In genomic region chr12:6979021-6979420, GRCh38 we compare ENCODE assay signal across 18 cellular contexts. TPM values are rescaled to one million over a fixed set of nuclear protein-coding genes. Genes with fewer than 3 reads are reported as not detected.
DNase-seq lines count a peak whose midpoint lies in the region; ATAC-seq and TF ChIP-seq lines count a peak whose summit lies in the region.
"Had no signal": no experiment of that assay in that cellular context is flagged by ENCODE, and none has a peak within 500 bp of the region (broad histone marks: within the 10 kb centered on the region; RNA-seq: fewer than 3 reads in every experiment).

No MANE protein-coding gene starts in this region.

- H3K27me3 ChIP-seq in DND-41 (ENCODE audit: insufficient read depth, low read length, poor library complexity), result no peaks in the 10 kb centered on the region
- H3K27me3 ChIP-seq: BE2C had no signal

- DNase-seq in DND-41 (no peak), RWPE1 (ENCODE audit: low spot score) (no peak), neural crest cell (ENCODE audit: low read depth, low spot score) (no peak), glutamatergic neuron (no peak)
- DNase-seq: activated CD4-positive, CD25-positive, alpha-beta regulatory T cell treated with anti-CD3 and anti-CD28 coated beads, Interleukin-2, amount 50 U/mL, for 72 hours; amygdala; BE2C; NCI-H1048; NCI-H2107; NCI-H526 treated with DMSO at 0.1 percent for 48 hours; T-helper 1 cell had no signal

- no peak overlapping the region for H3K9ac ChIP-seq in DND-41 (ENCODE audit: low read depth, low read length)

- ATAC-seq in DND-41 (ENCODE audit: insufficient read depth, low read depth) (peak; percentile 21; the same call in 1 of the 3 replicates), esophagus mucosa (peak; percentile 63), HG02870 (IDR thresholded peaks at IDR 0.05; ENCODE audit: unreplicated experiment) (no peak), GM21786 (IDR thresholded peaks at IDR 0.05; ENCODE audit: unreplicated experiment) (no peak)

- peaks cover 3% of the 10 kb centered on the region for H3K4me1 Mint-ChIP-seq in neural crest cell
- H3K4me1 Mint-ChIP-seq in glutamatergic neuron (ENCODE audit: low read depth, unreplicated experiment), result no peaks in the 10 kb centered on the region

- H3K27me3 Mint-ChIP-seq in neural crest cell (ENCODE audit: low read depth) (no peaks in the 10 kb centered on the region), glutamatergic neuron (ENCODE audit: unreplicated experiment) (peaks cover 2% of the 10 kb centered on the region)

- H3K27ac ChIP-seq in DND-41 (ENCODE audit: low read length) (no peak overlapping the region), RWPE1 (peak overlapping the region; percentile 62)

- H3K36me3 ChIP-seq in DND-41 (ENCODE audit: insufficient read depth, low read length), result peaks cover 91% of the 10 kb centered on the region

- POLR2A ChIA-PET in RWPE1 (lab: Yijun Ruan, JAX; ENCODE audit: low non-redundant PET), result no interaction called here

- peaks cover 4% of the 10 kb centered on the region; the same call in 1 of the 2 replicates for H4K20me1 ChIP-seq in DND-41 (ENCODE audit: insufficient read depth, low read length)

- H3K4me2 ChIP-seq in DND-41 (ENCODE audit: insufficient read depth, low read length), result no peak overlapping the region
- H3K4me2 ChIP-seq: smooth muscle cell had no signal

- H3K27ac Mint-ChIP-seq in neural crest cell (ENCODE audit: unreplicated experiment) (peak overlapping the region; percentile 57), glutamatergic neuron (ENCODE audit: unreplicated experiment) (no peak overlapping the region)

- no peaks in the 10 kb centered on the region for H3K9me3 ChIP-seq in DND-41 (ENCODE audit: insufficient read depth, low read length, severe bottlenecking)
- H3K9me3 ChIP-seq: BE2C had no signal

- H3K79me2 ChIP-seq in DND-41 (ENCODE audit: insufficient read depth, low read length), result peaks cover 2% of the 10 kb centered on the region; the same call in 1 of the 2 replicates

- TF ChIP-seq CTCF in DND-41 (IDR thresholded peaks at IDR 0.05; ENCODE audit: borderline replicate concordance, extremely low read depth, low read length, poor library complexity, severe bottlenecking) (no peak), RWPE1 (conservative IDR thresholded peaks at IDR 0.05; ENCODE audit: low read depth) (no peak), neural crest cell (conservative IDR thresholded peaks at IDR 0.05) (no peak), glutamatergic neuron (IDR thresholded peaks at IDR 0.05; ENCODE audit: partially characterized antibody, unreplicated experiment) (no peak)

- CTCF ChIA-PET in RWPE1 (lab: Yijun Ruan, JAX), result no interaction called here

- H3K4me3 ChIP-seq in DND-41 (ENCODE audit: low read depth in 1 of 2, low read length in 2 of 2), result no peak overlapping the region
- H3K4me3 ChIP-seq: K562, smooth muscle cell had no signal

- H3K9me3 Mint-ChIP-seq in neural crest cell, result no peaks in the 10 kb centered on the region
- peaks cover 4% of the 10 kb centered on the region for H3K9me3 Mint-ChIP-seq in glutamatergic neuron (ENCODE audit: unreplicated experiment)

- H3K4me1 ChIP-seq in DND-41 (ENCODE audit: insufficient read depth, low read length), result no peaks in the 10 kb centered on the region
- H3K4me1 ChIP-seq: BE2C had no signal

- H3K4me3 Mint-ChIP-seq in neural crest cell (no peak overlapping the region), glutamatergic neuron (ENCODE audit: unreplicated experiment) (no peak overlapping the region)

- H2AFZ ChIP-seq in DND-41 (ENCODE audit: low read depth, low read length), result no peak overlapping the region

- peaks cover 12% of the 10 kb centered on the region for H3K36me3 Mint-ChIP-seq in neural crest cell (ENCODE audit: low read depth)
- H3K36me3 Mint-ChIP-seq in glutamatergic neuron (ENCODE audit: unreplicated experiment), result no peaks in the 10 kb centered on the region

RNA-seq across cellular contexts. Expression of gene EMG1, which starts 8.3 kb away (rescaled TPM):
- total RNA-seq in esophagus mucosa (53.9 TPM), neural crest cell (57.5 and 65.5 TPM in 2 replicates), glutamatergic neuron (ENCODE audit: unreplicated experiment) (24.2 TPM)

RNA-seq across cellular contexts. Expression of gene PHB2, which starts 8.6 kb away (rescaled TPM):
- total RNA-seq in esophagus mucosa (221 TPM), neural crest cell (330 and 335 TPM in 2 replicates), glutamatergic neuron (ENCODE audit: unreplicated experiment) (200 TPM)

RNA-seq across cellular contexts. Expression of gene PTPN6, which starts 27.9 kb away (rescaled TPM):
- total RNA-seq in esophagus mucosa (17.8 TPM), neural crest cell (0.73 and 1.1 TPM in 2 replicates), glutamatergic neuron (ENCODE audit: unreplicated experiment) (3.8 TPM)

RNA-seq across cellular contexts. Expression of gene C12orf57, which starts 35.2 kb away (rescaled TPM):
- 84.0 TPM for total RNA-seq in esophagus mucosa
- 293 and 298 TPM in 2 replicates for total RNA-seq in neural crest cell
- 184 TPM for total RNA-seq in glutamatergic neuron (ENCODE audit: unreplicated experiment)

RNA-seq across cellular contexts. Expression of gene RNU7-1, which starts 35.4 kb away (rescaled TPM):
- not detected for total RNA-seq in esophagus mucosa
- not detected in 2 replicates for total RNA-seq in neural crest cell
- total RNA-seq in glutamatergic neuron (ENCODE audit: unreplicated experiment), result not detected
- total RNA-seq: K562, mucosa of gallbladder, osteoblast, smooth muscle cell had no signal

Comparison
In these comparisons a context has a peak if more than half of its experiments do, and no peak if none do; other contexts are left out.
1. ATAC-seq: peak in DND-41 (single experiment) and esophagus mucosa (single experiment); none in HG02870 (single experiment) and GM21786 (single experiment).